ENCODE assay signal across 15 cellular contexts in genomic region chr21:38945536-38946245, GRCh38.
DNase-seq lines count a peak whose midpoint lies in the region; ATAC-seq and TF ChIP-seq lines count a peak whose summit lies in the region.
"Had no signal": no experiment of that assay in that cellular context is flagged by ENCODE, and none has a peak within 500 bp of the region (broad histone marks: within the 10 kb centered on the region; RNA-seq: fewer than 3 reads in every experiment).

No MANE protein-coding gene starts in this region.

- peaks cover 3% of the 10 kb centered on the region for H3K27me3 Mint-ChIP-seq in osteocyte (ENCODE audit: unreplicated experiment)
- H3K27me3 Mint-ChIP-seq in effector memory CD8-positive, alpha-beta T cell = peaks cover 0 to 42% of the 10 kb centered on the region in 2 donors

- H3K27ac Mint-ChIP-seq in osteocyte (ENCODE audit: unreplicated experiment) = peak overlapping the region; percentile 89
- no peak overlapping the region for H3K27ac Mint-ChIP-seq in effector memory CD8-positive, alpha-beta T cell

- CTCF ChIA-PET in HEK293 (lab: Yijun Ruan, JAX) = no interaction called here

- no peak overlapping the region for H3K27ac ChIP-seq in HEK293 (ENCODE audit: extremely low read depth, low read depth, low read length)
- H3K27ac ChIP-seq in Peyer's patch = peak overlapping the region in 3 of 4 donors; percentile 0 to 62 (median 55)
- H3K27ac ChIP-seq: C4-2B, gastrocnemius medialis, left lung, neutrophil, RWPE1 had no signal

- no peaks in the 10 kb centered on the region for H3K36me3 ChIP-seq in HEK293 (ENCODE audit: control insufficient read depth in 2 of 2, insufficient read depth in 1 of 2, low read length in 2 of 2)
- H3K36me3 ChIP-seq in Peyer's patch = no peaks in the 10 kb centered on the region
- H3K36me3 ChIP-seq: gastrocnemius medialis, left lung, neutrophil had no signal

- no peaks in the 10 kb centered on the region for H3K9me3 Mint-ChIP-seq in osteocyte (ENCODE audit: unreplicated experiment)
- H3K9me3 Mint-ChIP-seq in effector memory CD8-positive, alpha-beta T cell = no peaks in the 10 kb centered on the region

- H3K4me3 Mint-ChIP-seq in osteocyte (ENCODE audit: unreplicated experiment) = peak overlapping the region; percentile 20
- H3K4me3 Mint-ChIP-seq in effector memory CD8-positive, alpha-beta T cell = no peak overlapping the region

- TF ChIP-seq POLR2A in Peyer's patch (IDR thresholded peaks at IDR 0.05) = no peak

- DNase-seq in Peyer's patch (peak in 2 of 3 donors; percentile 43 to 44), fibroblast of peridontal ligament (ENCODE audit: extremely low read depth) (peak; percentile 56), osteocyte (ENCODE audit: extremely low spot score, unreplicated experiment) (no peak), NCI-H1694 treated with DMSO at 0.1 percent for 48 hours (lab: John Stamatoyannopoulos, UW) (no peak), NCI-H1048 (lab: John Stamatoyannopoulos, UW) (no peak)
- no peak for DNase-seq in effector memory CD8-positive, alpha-beta T cell
- DNase-seq: activated T-cell treated with anti-CD3 and anti-CD28 coated beads, Interleukin-2, amount 50 U/mL, for 1 hour; effector CD4-positive, alpha-beta T cell; gastrocnemius medialis; left lung had no signal

- TF ChIP-seq CTCF in HEK293 (tag by site-specific recombination; IDR thresholded peaks at IDR 0.05) = no peak
- no peak for TF ChIP-seq CTCF in Peyer's patch (IDR thresholded peaks at IDR 0.05)
- no peak for TF ChIP-seq CTCF in osteocyte (IDR thresholded peaks at IDR 0.05)

- H3K4me1 ChIP-seq in HEK293 (ENCODE audit: control insufficient read depth, insufficient read depth, low read length) = peaks cover 4% of the 10 kb centered on the region; the same call in 1 of the 2 replicates
- no peaks in the 10 kb centered on the region for H3K4me1 ChIP-seq in Peyer's patch
- H3K4me1 ChIP-seq: gastrocnemius medialis had no signal

- H3K9me3 ChIP-seq in HEK293 (ENCODE audit: control insufficient read depth, insufficient read depth, low read depth, low read length) = no peaks in the 10 kb centered on the region
- H3K9me3 ChIP-seq in Peyer's patch = no peaks in the 10 kb centered on the region
- H3K9me3 ChIP-seq: gastrocnemius medialis had no signal

- POLR2A ChIA-PET in HEK293 (lab: Yijun Ruan, JAX) = interaction anchor here (0.6 kb wide), 1 partner anchor 490 kb away, joined by 3 read pairs; no protein-coding TSS in a partner anchor

- H3K4me3 ChIP-seq in HEK293 (ENCODE audit: low read depth, low read length) (no peak overlapping the region), Peyer's patch (no peak overlapping the region)
- H3K4me3 ChIP-seq: gastrocnemius medialis, left lung had no signal

- no peaks in the 10 kb centered on the region for H3K36me3 Mint-ChIP-seq in osteocyte (ENCODE audit: unreplicated experiment)
- no peaks in the 10 kb centered on the region for H3K36me3 Mint-ChIP-seq in effector memory CD8-positive, alpha-beta T cell (ENCODE audit: insufficient read depth)

- no peak for ATAC-seq in effector memory CD8-positive, alpha-beta T cell (replicated peaks)
- ATAC-seq in GM21529 (IDR thresholded peaks at IDR 0.05; ENCODE audit: unreplicated experiment) = no peak
- ATAC-seq: gastrocnemius medialis, left lung had no signal

- H3K27me3 ChIP-seq in Peyer's patch = no peaks in the 10 kb centered on the region
- H3K27me3 ChIP-seq: gastrocnemius medialis, left lung, neutrophil had no signal

- peaks cover 51% of the 10 kb centered on the region for H3K4me1 Mint-ChIP-seq in osteocyte (ENCODE audit: unreplicated experiment)
- no peaks in the 10 kb centered on the region for H3K4me1 Mint-ChIP-seq in effector memory CD8-positive, alpha-beta T cell (ENCODE audit: low read depth in 2 of 2)

TF ChIP-seq in HEK293, 187 proteins besides CTCF, POLR2A, EP300 and RAD21 (continues in another document):
- no peak for TF ChIP-seq ZNF157 (tag by site-specific recombination; IDR thresholded peaks at IDR 0.05)
- TF ChIP-seq PRDM10 (tag by site-specific recombination; IDR thresholded peaks at IDR 0.05) = peak; percentile 68
- peak; percentile 42; the same call in 1 of the 2 replicates for TF ChIP-seq GLIS1 (tag by site-specific recombination; IDR thresholded peaks at IDR 0.05)
- TF ChIP-seq ZNF341 (tag by site-specific recombination; IDR thresholded peaks at IDR 0.05; ENCODE audit: low read depth) = peak; percentile 86
- no peak for TF ChIP-seq ZNF138 (tag by site-specific recombination; IDR thresholded peaks at IDR 0.05; ENCODE audit: borderline replicate concordance)
- peak; percentile 88 for TF ChIP-seq GFI1B (tag by site-specific recombination; IDR thresholded peaks at IDR 0.05)
- TF ChIP-seq SCRT2 (tag by site-specific recombination; IDR thresholded peaks at IDR 0.05) = no peak
- no peak for TF ChIP-seq ZSCAN16 (tag by site-specific recombination; IDR thresholded peaks at IDR 0.05)
- TF ChIP-seq ZIC2 (tag by site-specific recombination; IDR thresholded peaks at IDR 0.05) = peak; percentile 91
- TF ChIP-seq ZNF580 (tag by site-specific recombination; IDR thresholded peaks at IDR 0.05) = no peak
- TF ChIP-seq WT1 (tag by site-specific recombination; IDR thresholded peaks at IDR 0.05) = peak; percentile 40; the same call in 1 of the 2 replicates
- TF ChIP-seq KLF7 (tag by site-specific recombination; IDR thresholded peaks at IDR 0.05; ENCODE audit: borderline replicate concordance) = no peak
- no peak for TF ChIP-seq SP3 (tag by site-specific recombination; IDR thresholded peaks at IDR 0.05)
- TF ChIP-seq, protein P1, sequence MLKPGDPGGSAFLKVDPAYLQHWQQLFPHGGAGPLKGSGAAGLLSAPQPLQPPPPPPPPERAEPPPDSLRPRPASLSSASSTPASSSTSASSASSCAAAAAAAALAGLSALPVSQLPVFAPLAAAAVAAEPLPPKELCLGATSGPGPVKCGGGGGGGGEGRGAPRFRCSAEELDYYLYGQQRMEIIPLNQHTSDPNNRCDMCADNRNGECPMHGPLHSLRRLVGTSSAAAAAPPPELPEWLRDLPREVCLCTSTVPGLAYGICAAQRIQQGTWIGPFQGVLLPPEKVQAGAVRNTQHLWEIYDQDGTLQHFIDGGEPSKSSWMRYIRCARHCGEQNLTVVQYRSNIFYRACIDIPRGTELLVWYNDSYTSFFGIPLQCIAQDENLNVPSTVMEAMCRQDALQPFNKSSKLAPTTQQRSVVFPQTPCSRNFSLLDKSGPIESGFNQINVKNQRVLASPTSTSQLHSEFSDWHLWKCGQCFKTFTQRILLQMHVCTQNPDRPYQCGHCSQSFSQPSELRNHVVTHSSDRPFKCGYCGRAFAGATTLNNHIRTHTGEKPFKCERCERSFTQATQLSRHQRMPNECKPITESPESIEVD (tag by site-specific recombination; IDR thresholded peaks at IDR 0.05) = peak; percentile 69
- TF ChIP-seq, protein P2, sequence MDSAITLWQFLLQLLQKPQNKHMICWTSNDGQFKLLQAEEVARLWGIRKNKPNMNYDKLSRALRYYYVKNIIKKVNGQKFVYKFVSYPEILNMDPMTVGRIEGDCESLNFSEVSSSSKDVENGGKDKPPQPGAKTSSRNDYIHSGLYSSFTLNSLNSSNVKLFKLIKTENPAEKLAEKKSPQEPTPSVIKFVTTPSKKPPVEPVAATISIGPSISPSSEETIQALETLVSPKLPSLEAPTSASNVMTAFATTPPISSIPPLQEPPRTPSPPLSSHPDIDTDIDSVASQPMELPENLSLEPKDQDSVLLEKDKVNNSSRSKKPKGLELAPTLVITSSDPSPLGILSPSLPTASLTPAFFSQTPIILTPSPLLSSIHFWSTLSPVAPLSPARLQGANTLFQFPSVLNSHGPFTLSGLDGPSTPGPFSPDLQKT (IDR thresholded peaks at IDR 0.05; ENCODE audit: borderline replicate concordance, low read depth, low read length) = no peak

Comparison
In these comparisons a context has a peak if more than half of its experiments do, and no peak if none do; other contexts are left out.
1. DNase-seq: peak in Peyer's patch (2 of 3) and fibroblast of peridontal ligament (single experiment); none in osteocyte (single experiment), NCI-H1694 treated with DMSO at 0.1 percent for 48 hours (single experiment), effector memory CD8-positive, alpha-beta T cell (0 of 3) and NCI-H1048 (single experiment).